In genomic region chr2:175205523-175205922, GRCh38 we compare ENCODE assay signal across 21 cellular contexts. TPM values are rescaled to one million over a fixed set of nuclear protein-coding genes. Genes with fewer than 3 reads are reported as not detected.
DNase-seq lines count a peak whose midpoint lies in the region; ATAC-seq and TF ChIP-seq lines count a peak whose summit lies in the region.
"Had no signal": no experiment of that assay in that cellular context is flagged by ENCODE, and none has a peak within 500 bp of the region (broad histone marks: within the 10 kb centered on the region; RNA-seq: fewer than 3 reads in every experiment).

No MANE protein-coding gene starts in this region.

- H3K27ac ChIP-seq in SK-N-SH (ENCODE audit: low read depth in 2 of 2, low read length in 1 of 2) (no peak overlapping the region), stomach (no peak overlapping the region)
- H3K27ac ChIP-seq in CD8-positive, alpha-beta memory T cell (ENCODE audit: low read depth, low read length), result no peak overlapping the region
- H3K27ac ChIP-seq: heart left ventricle, Peyer's patch, SK-N-MC had no signal

- no peak for TF ChIP-seq CTCF in SK-N-SH (IDR thresholded peaks at IDR 0.05)
- no peak for TF ChIP-seq CTCF in astrocyte of the spinal cord (IDR thresholded peaks at IDR 0.05; ENCODE audit: low read depth, low read length)
- TF ChIP-seq CTCF in foreskin fibroblast (IDR thresholded peaks at IDR 0.05; ENCODE audit: low read depth, low read length), result no peak
- TF ChIP-seq CTCF in stomach (IDR thresholded peaks at IDR 0.05), result no peak

- H3K36me3 Mint-ChIP-seq in CD8-positive, alpha-beta memory T cell, result no peaks in the 10 kb centered on the region
- H3K36me3 Mint-ChIP-seq: activated naive CD8-positive, alpha-beta T cell treated with anti-CD3 and anti-CD28 coated beads, Interleukin-2, amount 10 ng/mL, durations not matched to agents 7 days and 5 days; naive B cell; type B pancreatic cell had no signal

- no peak overlapping the region for H3K4me3 Mint-ChIP-seq in CD8-positive, alpha-beta memory T cell
- H3K4me3 Mint-ChIP-seq: activated naive CD8-positive, alpha-beta T cell treated with anti-CD3 and anti-CD28 coated beads, Interleukin-2, amount 10 ng/mL, durations not matched to agents 7 days and 5 days; activated T-helper 1 cell treated with anti-CD3 and anti-CD28 coated beads, Interleukin-12 subunit alpha, Interleukin-12 subunit beta, Interleukin-2, Interleukin-4 antibody, amounts not matched to agents 30 ng/mL and 10 ng/mL and 1 ng/mL, durations not matched to agents 14 hours and 24 hours and 36 hours; naive B cell; type B pancreatic cell had no signal

- POLR2A ChIA-PET in SK-N-SH (lab: Yijun Ruan, JAX), result no interaction called here
- POLR2A ChIA-PET in CD8-positive, alpha-beta memory T cell (lab: Charles Lee), result no interaction called here

- H3K79me2 ChIP-seq in SK-N-SH (ENCODE audit: insufficient read depth), result no peaks in the 10 kb centered on the region

- no peak overlapping the region for H3K9ac ChIP-seq in SK-N-SH

- no peak for TF ChIP-seq RAD21 in SK-N-SH (IDR thresholded peaks at IDR 0.05; ENCODE audit: low read length)

- no peak overlapping the region for H3K4me2 ChIP-seq in SK-N-SH

- TF ChIP-seq EP300 in SK-N-SH (IDR thresholded peaks at IDR 0.05; ENCODE audit: borderline replicate concordance in 1 of 2, low read depth in 1 of 2, low read length in 1 of 2), result no peak
- no peak for TF ChIP-seq EP300 in stomach (IDR thresholded peaks at IDR 0.05)

- H3K4me1 ChIP-seq in SK-N-SH (ENCODE audit: control insufficient read depth in 1 of 2, insufficient read depth in 2 of 2, low read depth in 1 of 2, low read length in 1 of 2) (peaks cover 0 to 8% of the 10 kb centered on the region in 2 experiments; a peak in 2 of 4 replicates), stomach (peaks cover 0 to 5% (median 0%) of the 10 kb centered on the region in 4 donors)
- no peaks in the 10 kb centered on the region for H3K4me1 ChIP-seq in CD8-positive, alpha-beta memory T cell (ENCODE audit: insufficient read depth, low read length)
- H3K4me1 ChIP-seq: Peyer's patch had no signal

- no peaks in the 10 kb centered on the region for H3K9me3 ChIP-seq in SK-N-SH
- no peaks in the 10 kb centered on the region for H3K9me3 ChIP-seq in stomach
- no peaks in the 10 kb centered on the region for H3K9me3 ChIP-seq in CD8-positive, alpha-beta memory T cell (ENCODE audit: low read length)
- H3K9me3 ChIP-seq: heart left ventricle, Peyer's patch had no signal

- peaks cover 7 to 19% of the 10 kb centered on the region in 2 donors for H3K27me3 Mint-ChIP-seq in CD8-positive, alpha-beta memory T cell

- in situ Hi-C loops in astrocyte of the spinal cord (cut with HindIII; ENCODE audit: low sequenced_read_pairs), result no loop called here

- peaks cover 5 to 9% (median 7%) of the 10 kb centered on the region in 3 donors for H3K4me1 Mint-ChIP-seq in CD8-positive, alpha-beta memory T cell
- H3K4me1 Mint-ChIP-seq: activated naive CD8-positive, alpha-beta T cell treated with anti-CD3 and anti-CD28 coated beads, Interleukin-2, amount 10 ng/mL, durations not matched to agents 7 days and 5 days; naive B cell had no signal

- TF ChIP-seq POLR2A in stomach (IDR thresholded peaks at IDR 0.05), result no peak
- no peak for TF ChIP-seq POLR2A in GM18505 (IDR thresholded peaks at IDR 0.05; ENCODE audit: borderline replicate concordance, extremely low read depth, insufficient read depth, insufficient read length)

- no peak overlapping the region for H2AFZ ChIP-seq in SK-N-SH (ENCODE audit: low read depth)

- H3K9me3 Mint-ChIP-seq in CD8-positive, alpha-beta memory T cell, result no peaks in the 10 kb centered on the region
- H3K9me3 Mint-ChIP-seq: activated naive CD8-positive, alpha-beta T cell treated with anti-CD3 and anti-CD28 coated beads, Interleukin-2, amount 10 ng/mL, durations not matched to agents 7 days and 5 days; activated T-helper 1 cell treated with anti-CD3 and anti-CD28 coated beads, Interleukin-12 subunit alpha, Interleukin-12 subunit beta, Interleukin-2, Interleukin-4 antibody, amounts not matched to agents 30 ng/mL and 10 ng/mL and 1 ng/mL, durations not matched to agents 14 hours and 24 hours and 36 hours; type B pancreatic cell had no signal

- WGBS in SK-N-SH (ENCODE audit: low lambda C conversion rate), result 35% methylated on average over 3 of the region's 3 CpGs
- 81 to 91% (median 89%) methylated on average over 3 of the region's 3 CpGs for WGBS in stomach, 5 donors

- no peaks in the 10 kb centered on the region for H3K36me3 ChIP-seq in SK-N-SH (replicated peaks in 1 of 2; ENCODE audit: control insufficient read depth in 1 of 2, insufficient read depth in 2 of 2, low read length in 1 of 2)
- no peaks in the 10 kb centered on the region for H3K36me3 ChIP-seq in stomach
- H3K36me3 ChIP-seq in CD8-positive, alpha-beta memory T cell (ENCODE audit: insufficient read depth, low read length), result no peaks in the 10 kb centered on the region
- H3K36me3 ChIP-seq: heart left ventricle, Peyer's patch had no signal

- intact Hi-C loops in stomach (cut with DNase I; ENCODE audit: low total_unique reads), result no loop called here

- ATAC-seq in SK-N-SH treated with all-trans-retinoic acid at 6 μM for 48 hours (no peak), GM18505 (IDR thresholded peaks at IDR 0.05; ENCODE audit: unreplicated experiment) (no peak)
- ATAC-seq: esophagus mucosa, heart left ventricle had no signal

- H3K4me3 ChIP-seq in SK-N-SH (ENCODE audit: low read depth in 2 of 2, low read length in 1 of 2) (no peak overlapping the region), astrocyte of the spinal cord (ENCODE audit: low read depth, low read length) (no peak overlapping the region), foreskin fibroblast (ENCODE audit: low read depth in 1 of 2, low read length in 2 of 2) (no peak overlapping the region), stomach (no peak overlapping the region)
- no peak overlapping the region for H3K4me3 ChIP-seq in CD8-positive, alpha-beta memory T cell (ENCODE audit: low read length)
- H3K4me3 ChIP-seq: heart left ventricle, Peyer's patch, SK-N-MC had no signal

- H3K27me3 ChIP-seq in SK-N-SH (ENCODE audit: insufficient read depth), result no peaks in the 10 kb centered on the region
- peaks cover 0 to 10% (median 0%) of the 10 kb centered on the region in 3 donors for H3K27me3 ChIP-seq in stomach
- H3K27me3 ChIP-seq in CD8-positive, alpha-beta memory T cell (ENCODE audit: insufficient read depth, low read length, poor library complexity, severe bottlenecking), result peaks cover 4% of the 10 kb centered on the region
- H3K27me3 ChIP-seq: Peyer's patch had no signal

- H3K27ac Mint-ChIP-seq in CD8-positive, alpha-beta memory T cell, result no peak overlapping the region
- H3K27ac Mint-ChIP-seq: activated naive CD8-positive, alpha-beta T cell treated with anti-CD3 and anti-CD28 coated beads, Interleukin-2, amount 10 ng/mL, durations not matched to agents 7 days and 5 days; activated T-helper 1 cell treated with anti-CD3 and anti-CD28 coated beads, Interleukin-12 subunit alpha, Interleukin-12 subunit beta, Interleukin-2, Interleukin-4 antibody, amounts not matched to agents 30 ng/mL and 10 ng/mL and 1 ng/mL, durations not matched to agents 14 hours and 24 hours and 36 hours; naive B cell; type B pancreatic cell had no signal

- H3F3A ChIP-seq in SK-N-SH (replicated peaks; ENCODE audit: insufficient read depth), result peaks cover 11% of the 10 kb centered on the region

- no peaks in the 10 kb centered on the region for H4K20me1 ChIP-seq in SK-N-SH (ENCODE audit: insufficient read depth)

- CTCF ChIA-PET in SK-N-SH (lab: Yijun Ruan, JAX), result interaction anchor here (1.4 to 3.0 kb wide), 6 partner anchors 15 to 891 kb away, joined by 3 to 27 read pairs (median 6); no protein-coding TSS in a partner anchor
- CTCF ChIA-PET in CD8-positive, alpha-beta memory T cell (lab: Charles Lee), result no interaction called here

- no peaks in the 10 kb centered on the region for H3K9me2 ChIP-seq in SK-N-SH

- DNase-seq in SK-N-SH (no peak), astrocyte of the spinal cord (ENCODE audit: low read depth, low spot score) (peak; percentile 41), foreskin fibroblast (peak; percentile 18 to 58), stomach (no peak)
- DNase-seq in central memory CD4-positive, alpha-beta T cell, result no peak
- DNase-seq in CD8-positive, alpha-beta memory T cell, result no peak
- DNase-seq: 8988T; activated CD4-positive, alpha-beta T cell treated with anti-CD3 and anti-CD28 coated beads for 1 hour; activated naive CD8-positive, alpha-beta T cell treated with anti-CD3 and anti-CD28 coated beads, Interleukin-2, amount 10 ng/mL, durations not matched to agents 7 days and 5 days; caudate nucleus; heart left ventricle; naive B cell; NCI-H2029; Peyer's patch; stimulated activated naive CD4-positive, alpha-beta T cell had no signal

TF ChIP-seq in SK-N-SH treated with all-trans-retinoic acid at 6 μM for 48 hours, 23 proteins besides CTCF, POLR2A, EP300 and RAD21 (continues in another document):
- TF ChIP-seq CSDC2 (CRISPR knock-in tag; IDR thresholded peaks at IDR 0.05) (no peak), PATZ1 (CRISPR knock-in tag; IDR thresholded peaks at IDR 0.05; ENCODE audit: borderline replicate concordance) (no peak), ZNF70 (CRISPR knock-in tag; IDR thresholded peaks at IDR 0.05) (no peak)

RNA-seq across cellular contexts. Expression of gene ATP5MC3, which starts 24.0 kb away (rescaled TPM):
- polyA plus RNA-seq in SK-N-SH (2012; rRNA removed) (365 and 408 TPM in 2 replicates), stomach (100 to 1,000 TPM; 309 to 383 (median 377) TPM)
- 423 and 511 TPM in 2 replicates for polyA plus RNA-seq in SK-N-SH (2012; cell fraction: cytosol; rRNA removed)
- polyA plus RNA-seq in SK-N-SH (2012; cell fraction: nucleus; rRNA removed), result 130 and 152 TPM in 2 replicates
- 100 to 1,000 TPM in 2 of 5 donors, 10 to 100 TPM in 3; 39.4 to 165 (median 99.2) TPM for total RNA-seq in stomach
- total RNA-seq in CD8-positive, alpha-beta memory T cell, result 100 to 1,000 TPM; 409 to 416 TPM
- 355 TPM for polyA plus RNA-seq in CD8-positive, alpha-beta memory T cell

RNA-seq across cellular contexts. Expression of gene ATF2, which starts 37.5 kb away (rescaled TPM):
- polyA plus RNA-seq in SK-N-SH (2012; rRNA removed), result 19.0 and 25.7 TPM in 2 replicates
- 19.7 and 22.3 TPM in 2 replicates for polyA plus RNA-seq in SK-N-SH (2012; cell fraction: cytosol; rRNA removed)
- polyA plus RNA-seq in SK-N-SH (2012; cell fraction: nucleus; rRNA removed), result 10.7 and 22.9 TPM in 2 replicates
- 10 to 100 TPM in 4 of 5 donors, 1 to 10 TPM in 1; 6.7 to 74.1 (median 44.9) TPM for total RNA-seq in stomach
- 10 to 100 TPM; 12.4 to 16.3 (median 12.9) TPM for polyA plus RNA-seq in stomach
- 10 to 100 TPM; 50.1 to 51.0 TPM for total RNA-seq in CD8-positive, alpha-beta memory T cell
- polyA plus RNA-seq in CD8-positive, alpha-beta memory T cell, result 37.3 TPM

Comparison
In these comparisons a context has a peak if more than half of its experiments do, and no peak if none do; other contexts are left out.
1. DNase-seq: peak in astrocyte of the spinal cord (single experiment) and foreskin fibroblast (2 of 2); none in SK-N-SH (single experiment), central memory CD4-positive, alpha-beta T cell (single experiment), stomach (single experiment) and CD8-positive, alpha-beta memory T cell (0 of 5).